In the genomic region with DNA sequence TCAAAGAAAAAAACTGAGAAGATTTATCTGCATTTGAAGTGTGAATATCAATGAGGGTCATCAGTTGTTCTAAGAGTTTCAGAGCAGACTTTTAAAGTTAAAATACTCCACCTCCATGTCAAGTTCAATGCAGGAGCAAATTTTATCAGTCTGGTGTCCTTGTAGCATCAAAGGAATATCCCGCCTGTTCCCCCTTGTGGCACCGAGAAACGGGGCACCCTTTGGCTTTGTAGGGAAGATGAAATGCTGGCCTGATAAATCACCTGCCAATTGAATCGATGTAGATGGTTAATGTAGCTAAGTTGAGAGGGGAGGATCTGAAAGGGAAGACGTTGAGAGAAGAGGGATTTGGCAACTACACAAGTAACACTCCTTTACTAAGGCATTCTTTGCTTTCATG, we compare ENCODE assay signal across 24 cellular contexts.
"Had no signal": no experiment of that assay in that cellular context is flagged by ENCODE, and none has a peak within 500 bp of the region (broad histone marks: within the 10 kb centered on the region; RNA-seq: fewer than 3 reads in every experiment).

No MANE protein-coding gene starts in this region.

- H3K9me3 ChIP-seq: mucosa of descending colon, right atrium auricular region, suprapubic skin, transverse colon, upper lobe of right lung, uterus had no signal

- DNase-seq: cortex of kidney; effector memory CD8-positive, alpha-beta T cell; hypothalamus; mucosa of descending colon; naive thymus-derived CD4-positive, alpha-beta T cell; stimulated activated CD4-positive, alpha-beta T cell treated with anti-CD3 and anti-CD28 coated beads, Interleukin-12 subunit alpha, Interleukin-12 subunit beta, amount 100 ng/mL, for 4 hours; stimulated activated CD4-positive, alpha-beta T cell treated with anti-CD3 and anti-CD28 coated beads, Interleukin-1b, Interleukin-23, amount 100 ng/mL, for 48 hours; stimulated activated CD4-positive, alpha-beta T cell treated with anti-CD3 and anti-CD28 coated beads, Interleukin-4, amount 100 ng/mL, for 1 hour; stimulated activated CD8-positive, alpha-beta memory T cell treated with anti-CD3 and anti-CD28 coated beads, Interleukin-4, amount 100 ng/mL, for 48 hours; stimulated activated naive CD4-positive, alpha-beta T cell; stimulated activated naive CD8-positive, alpha-beta T cell treated with anti-CD3 and anti-CD28 coated beads, Interleukin-15, amount 100 ng/mL, for 72 hours; transverse colon; upper lobe of right lung; uterus had no signal

- H3K4me3 ChIP-seq: lung, mucosa of descending colon, neural progenitor cell, right atrium auricular region, smooth muscle cell, suprapubic skin, transverse colon, upper lobe of right lung, uterus had no signal

- H3K4me1 ChIP-seq: neural progenitor cell, parathyroid adenoma, right atrium auricular region, suprapubic skin, transverse colon, upper lobe of right lung, uterus had no signal

- H2AFZ ChIP-seq: neural progenitor cell, parathyroid adenoma had no signal

- H3K79me2 ChIP-seq: parathyroid adenoma had no signal

- H3K4me2 ChIP-seq: neural progenitor cell, smooth muscle cell had no signal

- H3K27ac ChIP-seq: neural progenitor cell, parathyroid adenoma, right atrium auricular region, suprapubic skin, transverse colon, upper lobe of right lung, uterus had no signal

- H3K27me3 ChIP-seq: neural progenitor cell, right atrium auricular region, suprapubic skin, transverse colon, upper lobe of right lung, uterus had no signal

- H3K9ac ChIP-seq: neural progenitor cell, parathyroid adenoma had no signal

- FAIRE-seq: frontal cortex, keratinocyte had no signal

- ATAC-seq: effector memory CD8-positive, alpha-beta T cell; left lobe of liver; mucosa of descending colon; naive thymus-derived CD4-positive, alpha-beta T cell; sciatic nerve; stimulated activated naive CD8-positive, alpha-beta T cell treated with anti-CD3 and anti-CD28 coated beads, Interleukin-15, amount 100 ng/mL, for 72 hours; upper lobe of right lung had no signal

- H3K36me3 ChIP-seq: neural progenitor cell, right atrium auricular region, suprapubic skin, transverse colon, upper lobe of right lung, uterus had no signal
